Comparison of ENCODE assay signal across 8 cellular contexts in genomic region chr4:110193822-110194761, GRCh38. TPM values are rescaled to one million over a fixed set of nuclear protein-coding genes. Genes with fewer than 3 reads are reported as not detected.
DNase-seq lines count a peak whose midpoint lies in the region; ATAC-seq and TF ChIP-seq lines count a peak whose summit lies in the region.

No MANE protein-coding gene starts in this region.

- H3K18ac ChIP-seq in mesenchymal stem cell (ENCODE audit: low read depth in 1 of 2, low read length in 2 of 2) = peak overlapping the region; percentile 37 to 44

- H3K23ac ChIP-seq in mesenchymal stem cell (ENCODE audit: low read length in 2 of 2) = no peak overlapping the region

- H3K27me3 Mint-ChIP-seq in activated CD4-positive, alpha-beta memory T cell treated with anti-CD3 and anti-CD28 coated beads for 36 hours = no peaks in the 10 kb centered on the region

- no peaks in the 10 kb centered on the region for H3K9me3 ChIP-seq in mesenchymal stem cell (ENCODE audit: control insufficient read depth, low read length)

- H3K79me1 ChIP-seq in mesenchymal stem cell (replicated peaks; ENCODE audit: low read length, poor library complexity, severe bottlenecking) = peaks cover 5% of the 10 kb centered on the region

- H2AFZ ChIP-seq in mesenchymal stem cell (ENCODE audit: low read depth, low read length) = no peak overlapping the region

- peak; percentile 64 for ATAC-seq in HG03108 (IDR thresholded peaks at IDR 0.05; ENCODE audit: unreplicated experiment)

- H3K4me3 ChIP-seq in mesenchymal stem cell (ENCODE audit: insufficient read depth in 1 of 2, low read depth in 1 of 2, low read length in 2 of 2) = no peak overlapping the region

- peaks cover 6% of the 10 kb centered on the region for H3K4me1 ChIP-seq in mesenchymal stem cell (ENCODE audit: control insufficient read depth, insufficient read depth, low read depth, low read length)

- POLR2A ChIA-PET in activated CD4-positive, alpha-beta memory T cell treated with anti-CD3 and anti-CD28 coated beads for 36 hours (lab: Charles Lee) = interaction anchor here (0.7 to 1.9 kb wide), 2 partner anchors 29 to 1221 kb away, joined by 3 to 8 read pairs; no protein-coding TSS in a partner anchor

- H2BK12ac ChIP-seq in mesenchymal stem cell (ENCODE audit: low read length in 2 of 2) = no peak overlapping the region

- peaks cover 20% of the 10 kb centered on the region for H3K4me1 Mint-ChIP-seq in activated CD4-positive, alpha-beta memory T cell treated with anti-CD3 and anti-CD28 coated beads for 36 hours (ENCODE audit: low read depth)

- no peaks in the 10 kb centered on the region for H3K27me3 ChIP-seq in mesenchymal stem cell (ENCODE audit: control insufficient read depth in 1 of 2, insufficient read depth in 1 of 2, low read length in 2 of 2)

- H3K27ac Mint-ChIP-seq in activated CD4-positive, alpha-beta memory T cell treated with anti-CD3 and anti-CD28 coated beads for 36 hours = peak overlapping the region; percentile 93

- H3K27ac ChIP-seq in mesenchymal stem cell (ENCODE audit: low read length, poor library complexity, severe bottlenecking) = peak overlapping the region; percentile 89

- 39% methylated on average over 7 of the region's 8 CpGs for whole genome bisulfite sequencing in mesenchymal stem cell

- no peak overlapping the region for H2BK5ac ChIP-seq in mesenchymal stem cell (ENCODE audit: low read depth, low read length, poor library complexity, severe bottlenecking)

- H4K91ac ChIP-seq in mesenchymal stem cell (ENCODE audit: low read length) = no peak overlapping the region

- H2BK120ac ChIP-seq in mesenchymal stem cell (ENCODE audit: low read depth, low read length) = no peak overlapping the region

- peak overlapping the region; percentile 59 for H3K4me3 Mint-ChIP-seq in activated CD4-positive, alpha-beta memory T cell treated with anti-CD3 and anti-CD28 coated beads for 36 hours

- CTCF ChIA-PET in activated CD4-positive, alpha-beta memory T cell treated with anti-CD3 and anti-CD28 coated beads for 36 hours (lab: Charles Lee) = interaction anchor here (1.0 kb wide), 1 partner anchor 145 kb away, joined by 5 read pairs; no protein-coding TSS in a partner anchor

- no peak overlapping the region for H2BK15ac ChIP-seq in mesenchymal stem cell (ENCODE audit: low read depth, poor library complexity, severe bottlenecking)

- peak overlapping the region in 1 of 2 experiments; percentile 90 for H3K4ac ChIP-seq in mesenchymal stem cell (ENCODE audit: low read depth in 1 of 2, low read length in 2 of 2)

- no peaks in the 10 kb centered on the region for H3K36me3 ChIP-seq in mesenchymal stem cell (ENCODE audit: control insufficient read depth in 1 of 2, insufficient read depth in 2 of 2, low read depth in 1 of 2, low read length in 2 of 2)

- no peak overlapping the region for H2AK5ac ChIP-seq in mesenchymal stem cell (ENCODE audit: low read length, severe bottlenecking)

- peak overlapping the region; percentile 71 for H4K8ac ChIP-seq in mesenchymal stem cell (ENCODE audit: low read length)

- H3K9me3 Mint-ChIP-seq in activated CD4-positive, alpha-beta memory T cell treated with anti-CD3 and anti-CD28 coated beads for 36 hours = no peaks in the 10 kb centered on the region

- in situ Hi-C loops in GM18951 (cut with MboI; ENCODE audit: low sequenced_read_pairs, unreplicated experiment) = no loop called here

- no peak overlapping the region for H3K4me2 ChIP-seq in mesenchymal stem cell (ENCODE audit: low read length, poor library complexity, severe bottlenecking)

- H3K36me3 Mint-ChIP-seq in activated CD4-positive, alpha-beta memory T cell treated with anti-CD3 and anti-CD28 coated beads for 36 hours = peaks cover 4% of the 10 kb centered on the region

- no peak overlapping the region for H3K14ac ChIP-seq in mesenchymal stem cell (ENCODE audit: low read length in 2 of 2)

- TF ChIP-seq POLR2A in GM18951 (IDR thresholded peaks at IDR 0.05; ENCODE audit: extremely low read depth, insufficient read depth, insufficient read length) = peak; percentile 73

- peak overlapping the region; percentile 57 for H3K9ac ChIP-seq in mesenchymal stem cell (ENCODE audit: low read length)

- DNase-seq in AG08396 (ENCODE audit: low spot score) (peak; percentile 81), NCI-H446 treated with DMSO at 0.1 percent for 48 hours (lab: John Stamatoyannopoulos, UW) (peak; percentile 98), mesenchymal stem cell (peak; percentile 98)
- peak; percentile 89 for DNase-seq in activated CD4-positive, alpha-beta memory T cell treated with anti-CD3 and anti-CD28 coated beads for 36 hours
- peak; percentile 65 for DNase-seq in effector CD4-positive, alpha-beta T cell
- DNase-seq in stimulated activated CD8-positive, alpha-beta memory T cell treated with anti-CD3 and anti-CD28 coated beads, Interleukin-2, amount 100 ng/mL, for 48 hours (ENCODE audit: low read depth in 2 of 2) = peak; percentile 46 to 52

- intact Hi-C loops in activated CD4-positive, alpha-beta memory T cell treated with anti-CD3 and anti-CD28 coated beads for 36 hours (cut with micrococcal nuclease) = loop anchor here (1.0 to 10.0 kb wide), 3 partner anchors 29 to 759 kb away; partner anchors contain the start of genes MCUB and SEC24B

RNA-seq across cellular contexts. Expression of gene ELOVL6, which starts 4.3 kb away (rescaled TPM):
- total RNA-seq in activated CD4-positive, alpha-beta memory T cell treated with anti-CD3 and anti-CD28 coated beads for 36 hours = 1 to 10 TPM; 8.5 to 9.7 TPM
- 49.2 TPM for polyA plus RNA-seq in mesenchymal stem cell (2013, experiment 1 of 2)
- polyA plus RNA-seq in mesenchymal stem cell (2013, experiment 2 of 2) = 50.6 TPM
